Comparison of ENCODE assay signal across 12 cellular contexts in the genomic region with DNA sequence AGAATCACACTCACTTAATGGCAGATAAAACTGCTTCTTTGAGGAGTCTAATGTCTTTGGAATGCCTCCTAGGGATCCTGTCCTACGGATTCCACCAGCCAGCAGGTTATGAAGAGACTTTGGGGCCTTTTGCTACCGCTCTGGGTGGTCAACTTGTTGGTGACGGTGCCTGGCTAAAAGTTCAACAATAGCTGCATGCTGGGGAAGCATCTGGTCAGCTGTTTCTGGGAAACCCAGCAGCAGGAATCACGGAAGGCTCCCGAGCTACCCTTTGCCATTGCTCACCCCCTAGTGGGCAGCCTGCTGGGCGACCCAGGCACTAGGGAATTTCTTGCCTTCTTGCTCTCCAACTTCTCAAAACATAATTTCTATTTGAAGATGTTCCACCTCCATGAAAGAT.
DNase-seq lines count a peak whose midpoint lies in the region; ATAC-seq and TF ChIP-seq lines count a peak whose summit lies in the region.
"Had no signal": no experiment of that assay in that cellular context is flagged by ENCODE, and none has a peak within 500 bp of the region (broad histone marks: within the 10 kb centered on the region; RNA-seq: fewer than 3 reads in every experiment).

No MANE protein-coding gene starts in this region.

- no peaks in the 10 kb centered on the region for H3K36me3 Mint-ChIP-seq in Caco-2 (ENCODE audit: insufficient read depth, unreplicated experiment)

- in situ Hi-C loops in IMR-90 (cut with MboI; ENCODE audit: low sequenced_read_pairs), result no loop called here

- no peaks in the 10 kb centered on the region for H4K20me1 ChIP-seq in IMR-90 (ENCODE audit: insufficient read depth, low read length)

- H3K27me3 ChIP-seq in Caco-2 (replicated peaks; ENCODE audit: control insufficient read depth, insufficient read depth, low read length) (no peaks in the 10 kb centered on the region), IMR-90 (ENCODE audit: control insufficient read depth, insufficient read depth, low read length) (no peaks in the 10 kb centered on the region), mesendoderm (ENCODE audit: insufficient read depth, low read length, poor library complexity) (no peaks in the 10 kb centered on the region)
- H3K27me3 ChIP-seq: right atrium auricular region had no signal

- H2AFZ ChIP-seq in IMR-90 (replicated peaks; ENCODE audit: low read length, poor library complexity), result no peak overlapping the region

- BruUV-seq in Caco-2 (replicated peaks; lab: Mats Ljungman, UMichigan) (no TSS peak), IMR-90 (replicated peaks; lab: Mats Ljungman, UMichigan) (no TSS peak)

- no peak overlapping the region for H3K14ac ChIP-seq in IMR-90 (replicated peaks; ENCODE audit: low read depth, low read length)

- no peak overlapping the region for H3K4me3 ChIP-seq in Caco-2 (ENCODE audit: low read depth, low read length)
- no peak overlapping the region for H3K4me3 ChIP-seq in IMR-90 (ENCODE audit: insufficient read depth, low read depth, low read length)
- H3K4me3 ChIP-seq in choroid plexus epithelial cell (ENCODE audit: low read depth, low read length), result no peak overlapping the region
- no peak overlapping the region for H3K4me3 ChIP-seq in mesendoderm (ENCODE audit: low read length)
- H3K4me3 ChIP-seq: right atrium auricular region, SK-N-MC had no signal

- H3K9me3 Mint-ChIP-seq in Caco-2 (ENCODE audit: unreplicated experiment), result no peaks in the 10 kb centered on the region
- H3K9me3 Mint-ChIP-seq: activated T-cell treated with anti-CD3 and anti-CD28 coated beads, Interleukin-2, amount 50 U/mL, for 24 hours had no signal

- no peaks in the 10 kb centered on the region for H3K27me3 Mint-ChIP-seq in Caco-2 (ENCODE audit: insufficient read depth, unreplicated experiment)

- H2BK15ac ChIP-seq in IMR-90 (ENCODE audit: low read depth, low read length) (no peak overlapping the region), mesendoderm (replicated peaks; ENCODE audit: low read depth) (no peak overlapping the region)

- 30% methylated on average over 2 of the region's 6 CpGs; no CpG with 5 or more reads in 1 of the 2 experiments for WGBS in IMR-90 (ENCODE audit: extremely low coverage in 2 of 2, insufficient read length in 1 of 2), 2 experiments
- no CpG with 5 or more reads among the region's 6 CpGs for WGBS in mesendoderm (ENCODE audit: extremely low coverage, insufficient coverage, low lambda C conversion rate)

- TF ChIP-seq POLR2A in IMR-90 (IDR thresholded peaks at IDR 0.05; ENCODE audit: low read depth, low read length), result no peak

- no peak overlapping the region for H3K27ac ChIP-seq in IMR-90 (ENCODE audit: insufficient read depth, low read length)
- no peak overlapping the region for H3K27ac ChIP-seq in mesendoderm (ENCODE audit: low read depth, low read length)
- H3K27ac ChIP-seq: right atrium auricular region, SK-N-MC had no signal

- H3K79me1 ChIP-seq in IMR-90 (ENCODE audit: low read depth in 1 of 2, low read length in 2 of 2), result no peaks in the 10 kb centered on the region
- no peaks in the 10 kb centered on the region for H3K79me1 ChIP-seq in mesendoderm (ENCODE audit: low read length)

- ATAC-seq in IMR-90 (ENCODE audit: low read depth), result peak; percentile 66
- ATAC-seq in GM19397 (IDR thresholded peaks at IDR 0.05; ENCODE audit: unreplicated experiment), result no peak
- ATAC-seq in HG03095 (IDR thresholded peaks at IDR 0.05; ENCODE audit: unreplicated experiment), result no peak

- H3K56ac ChIP-seq in IMR-90 (ENCODE audit: extremely low read depth, insufficient read depth, low read length), result no peak overlapping the region
- no peak overlapping the region for H3K56ac ChIP-seq in mesendoderm (ENCODE audit: low read length)

- H2BK5ac ChIP-seq in IMR-90 (ENCODE audit: low read depth, low read length, poor library complexity, severe bottlenecking), result no peak overlapping the region
- H2BK5ac ChIP-seq in mesendoderm (ENCODE audit: low read length), result no peak overlapping the region

- H4K8ac ChIP-seq in IMR-90 (ENCODE audit: low read depth in 2 of 2, low read length in 2 of 2), result no peak overlapping the region
- no peak overlapping the region for H4K8ac ChIP-seq in mesendoderm (ENCODE audit: low read depth, low read length)

- TF ChIP-seq RAD21 in IMR-90 (IDR thresholded peaks at IDR 0.05; ENCODE audit: low read length), result no peak

- no peak overlapping the region for H4K91ac ChIP-seq in IMR-90 (ENCODE audit: insufficient read depth, low read depth, low read length)

- H3K18ac ChIP-seq in IMR-90 (ENCODE audit: low read depth, low read length) (no peak overlapping the region), mesendoderm (ENCODE audit: low read length) (no peak overlapping the region)

- dilution Hi-C loops in IMR-90 (cut with HindIII; ENCODE audit: low sequenced_read_pairs, unreplicated experiment), result no loop called here

- H3K9me3 ChIP-seq in Caco-2, result no peaks in the 10 kb centered on the region
- no peaks in the 10 kb centered on the region for H3K9me3 ChIP-seq in IMR-90 (ENCODE audit: control insufficient read depth, insufficient read depth, low read length)
- H3K9me3 ChIP-seq: right atrium auricular region had no signal

- CTCF ChIA-PET in Caco-2 (lab: Charles Lee), result interaction anchor here (0.8 kb wide), 1 partner anchor 28 kb away, joined by 3 read pairs; no protein-coding TSS in a partner anchor
- CTCF ChIA-PET in IMR-90 (lab: Yijun Ruan, JAX), result interaction anchor here (0.8 to 1.0 kb wide), 2 partner anchors 25 to 31 kb away, joined by 3 to 4 read pairs; no protein-coding TSS in a partner anchor

- H3K4ac ChIP-seq in IMR-90 (ENCODE audit: low read depth, low read length), result no peak overlapping the region
- H3K4ac ChIP-seq in mesendoderm (ENCODE audit: low read depth, low read length), result no peak overlapping the region

- no peak overlapping the region for H4K5ac ChIP-seq in IMR-90 (ENCODE audit: low read depth, low read length)
- H4K5ac ChIP-seq in mesendoderm (ENCODE audit: low read length), result no peak overlapping the region

- H2AK9ac ChIP-seq in IMR-90 (replicated peaks; ENCODE audit: low read depth, low read length, poor library complexity), result no peak overlapping the region

- no peaks in the 10 kb centered on the region for H3K4me1 ChIP-seq in Caco-2
- H3K4me1 ChIP-seq in IMR-90 (ENCODE audit: control insufficient read depth, insufficient read depth, low read length), result no peaks in the 10 kb centered on the region
- H3K4me1 ChIP-seq in mesendoderm (ENCODE audit: control insufficient read depth, low read depth, low read length), result peaks cover 4% of the 10 kb centered on the region
- H3K4me1 ChIP-seq: right atrium auricular region had no signal

- H3K4me2 ChIP-seq in IMR-90 (ENCODE audit: low read depth, low read length), result no peak overlapping the region
- no peak overlapping the region for H3K4me2 ChIP-seq in mesendoderm (ENCODE audit: low read length)

- POLR2A ChIA-PET in Caco-2 (lab: Charles Lee), result no interaction called here
- POLR2A ChIA-PET in IMR-90 (lab: Charles Lee; ENCODE audit: unreplicated experiment), result no interaction called here

- H2BK120ac ChIP-seq in IMR-90 (ENCODE audit: low read depth, low read length), result no peak overlapping the region
- H2BK120ac ChIP-seq in mesendoderm (ENCODE audit: low read depth, low read length), result peak overlapping the region; percentile 8

- intact Hi-C loops in Caco-2 (cut with micrococcal nuclease; ENCODE audit: unreplicated experiment), result no loop called here
- intact Hi-C loops in IMR-90 (cut with micrococcal nuclease), result no loop called here

- H3K36me3 ChIP-seq in Caco-2 (ENCODE audit: control insufficient read depth, insufficient read depth, low read length) (no peaks in the 10 kb centered on the region), IMR-90 (ENCODE audit: control insufficient read depth, insufficient read depth, low read length) (no peaks in the 10 kb centered on the region), mesendoderm (ENCODE audit: control insufficient read depth, insufficient read depth, low read length) (no peaks in the 10 kb centered on the region)
- H3K36me3 ChIP-seq: right atrium auricular region had no signal

- H3K4me3 Mint-ChIP-seq in Caco-2 (ENCODE audit: unreplicated experiment), result no peak overlapping the region
- H3K4me3 Mint-ChIP-seq: activated T-cell treated with anti-CD3 and anti-CD28 coated beads, Interleukin-2, amount 50 U/mL, for 24 hours had no signal

- no peak overlapping the region for H3K23ac ChIP-seq in IMR-90 (ENCODE audit: low read depth, low read length)
- no peak overlapping the region for H3K23ac ChIP-seq in mesendoderm (ENCODE audit: low read length)

- H2AK5ac ChIP-seq in IMR-90 (ENCODE audit: low read depth, low read length), result no peak overlapping the region
- no peak overlapping the region for H2AK5ac ChIP-seq in mesendoderm (ENCODE audit: low read length)

- no peak overlapping the region for H3K9ac ChIP-seq in IMR-90 (ENCODE audit: low read depth, low read length)
- no peak overlapping the region for H3K9ac ChIP-seq in mesendoderm (ENCODE audit: low read length)

- H2BK20ac ChIP-seq in IMR-90 (ENCODE audit: low read depth, low read length), result no peak overlapping the region

- H3K79me2 ChIP-seq in mesendoderm (ENCODE audit: control insufficient read depth, insufficient read depth, low read length), result no peaks in the 10 kb centered on the region

- peak; percentile 30 to 37 for DNase-seq in Caco-2
- no peak for DNase-seq in IMR-90
- peak; percentile 15 for DNase-seq in choroid plexus epithelial cell (ENCODE audit: low read depth)
- peak; percentile 77 for DNase-seq in mesendoderm
- no peak for DNase-seq in NCI-H2029 (lab: John Stamatoyannopoulos, UW)
- DNase-seq in HuH-7.5 (ENCODE audit: low spot score), result no peak
- DNase-seq: activated CD4-positive, CD25-positive, alpha-beta regulatory T cell; activated T-cell treated with anti-CD3 and anti-CD28 coated beads, Interleukin-2, amount 50 U/mL, for 24 hours had no signal

- no peak overlapping the region for H3K27ac Mint-ChIP-seq in Caco-2 (ENCODE audit: unreplicated experiment)
- H3K27ac Mint-ChIP-seq: activated T-cell treated with anti-CD3 and anti-CD28 coated beads, Interleukin-2, amount 50 U/mL, for 24 hours had no signal

- H3K4me1 Mint-ChIP-seq in Caco-2 (ENCODE audit: low read depth, unreplicated experiment), result no peaks in the 10 kb centered on the region

- TF ChIP-seq CTCF in Caco-2 (IDR thresholded peaks at IDR 0.05; ENCODE audit: insufficient read depth in 1 of 2, low read depth in 1 of 2, low read length in 1 of 2, severe bottlenecking in 1 of 2, unreplicated experiment in 1 of 2) (peak in 1 of 2 experiments; percentile 28), IMR-90 (conservative IDR thresholded peaks at IDR 0.05; ENCODE audit: low read depth, low read length) (0 out of 2 replicates have a peak, but pooled peaks have one; percentile 18), choroid plexus epithelial cell (conservative IDR thresholded peaks at IDR 0.05; ENCODE audit: low read depth, low read length) (peak; percentile 36)

- no peaks in the 10 kb centered on the region for H3K9me1 ChIP-seq in IMR-90 (ENCODE audit: insufficient read depth, low read length)

TF ChIP-seq in IMR-90, 13 proteins besides CTCF, POLR2A, EP300 and RAD21 (continues in another document):
- no peak for TF ChIP-seq NFE2L2 (IDR thresholded peaks at IDR 0.05; ENCODE audit: low read depth, low read length)
- TF ChIP-seq RFX5 (IDR thresholded peaks at IDR 0.05; ENCODE audit: low read depth, low read length), result no peak
- TF ChIP-seq MAFK (IDR thresholded peaks at IDR 0.05; ENCODE audit: low read depth, low read length), result no peak
- TF ChIP-seq CHD1 (IDR thresholded peaks at IDR 0.05; ENCODE audit: low read depth, low read length), result no peak
- no peak for TF ChIP-seq FOS (IDR thresholded peaks at IDR 0.05; ENCODE audit: low read depth, low read length)

Comparison
In these comparisons a context has a peak if more than half of its experiments do, and no peak if none do; other contexts are left out.
1. DNase-seq: peak in Caco-2 (2 of 2), choroid plexus epithelial cell (single experiment) and mesendoderm (single experiment); none in IMR-90 (single experiment), NCI-H2029 (single experiment) and HuH-7.5 (single experiment).